Comparison of ENCODE assay signal across 23 cellular contexts in the genomic region with DNA sequence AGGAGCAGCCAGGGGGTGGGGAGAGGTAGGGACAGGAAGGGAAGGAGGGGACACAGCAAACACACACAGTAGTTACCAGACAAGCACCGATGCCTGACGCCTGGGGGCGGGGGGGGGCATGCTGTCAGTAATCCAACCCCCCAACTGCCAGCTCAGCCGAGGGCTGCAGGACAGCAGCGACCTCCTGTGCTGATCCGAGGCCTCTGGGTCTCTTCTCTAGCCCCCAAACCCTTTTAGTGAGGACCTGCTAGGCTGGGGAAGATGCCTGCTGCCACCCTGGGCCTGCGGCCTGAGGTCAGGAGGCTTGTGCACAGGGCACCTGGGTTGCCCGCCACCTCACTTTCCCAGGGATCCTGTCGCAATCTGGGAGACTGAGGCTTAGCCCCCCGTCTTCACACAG.
"Had no signal": no experiment of that assay in that cellular context is flagged by ENCODE, and none has a peak within 500 bp of the region (broad histone marks: within the 10 kb centered on the region; RNA-seq: fewer than 3 reads in every experiment).

No MANE protein-coding gene starts in this region.

- H3K27me3 Mint-ChIP-seq: activated B cell treated with CpG ODN at 0.5 μM for 24 hours; activated CD4-positive, alpha-beta T cell treated with anti-CD3 and anti-CD28 coated beads for 36 hours; activated naive CD8-positive, alpha-beta T cell treated with anti-CD3 and anti-CD28 coated beads, Interleukin-2, amount 10 ng/mL, durations not matched to agents 7 days and 5 days; activated T-cell treated with anti-CD3 and anti-CD28 coated beads, Interleukin-2, amount 50 U/mL, for 24 hours; naive thymus-derived CD4-positive, alpha-beta T cell had no signal

- H3K4me3 ChIP-seq: left lung, stomach, suprapubic skin, tibial nerve had no signal

- DNase-seq: activated B cell treated with CpG ODN at 0.5 μM for 24 hours; activated CD4-positive, alpha-beta T cell treated with anti-CD3 and anti-CD28 coated beads for 36 hours; activated CD4-positive, alpha-beta T cell treated with anti-CD3 and anti-CD28 coated beads, Interleukin-2, amount 50 U/mL, for 4 hours; activated CD8-positive, alpha-beta memory T cell treated with anti-CD3 and anti-CD28 coated beads for 24 hours; activated CD8-positive, alpha-beta memory T cell treated with anti-CD3 and anti-CD28 coated beads, Interleukin-2, amount 50 U/mL, for 4 hours; activated effector memory CD4-positive, alpha-beta T cell treated with Interleukin-2 at 50 U/mL for 16 hours; activated naive CD4-positive, alpha-beta T cell treated with anti-CD3 and anti-CD28 coated beads for 36 hours; activated naive CD8-positive, alpha-beta T cell treated with anti-CD3 and anti-CD28 coated beads, Interleukin-2, amount 10 ng/mL, durations not matched to agents 7 days and 5 days; activated T-cell treated with anti-CD3 and anti-CD28 coated beads, Interleukin-2, amount 50 U/mL, for 24 hours; effector memory CD4-positive, alpha-beta T cell; foreskin keratinocyte; kidney glomerular epithelial cell; left lung; naive thymus-derived CD4-positive, alpha-beta T cell; right cardiac atrium; stimulated activated CD4-positive, alpha-beta T cell treated with anti-CD3 and anti-CD28 coated beads, Interleukin-12 subunit alpha, Interleukin-12 subunit beta, amount 100 ng/mL, for 4 hours; stimulated activated CD4-positive, alpha-beta T cell treated with anti-CD3 and anti-CD28 coated beads, Interleukin-4, amount 100 ng/mL, for 4 hours; stomach; T1000 had no signal

- H3K27me3 ChIP-seq: foreskin keratinocyte, left lung, neutrophil, stomach, suprapubic skin, tibial nerve had no signal

- H3K27ac ChIP-seq: foreskin keratinocyte, left lung, parathyroid adenoma, stomach, suprapubic skin, tibial nerve had no signal

- H3K9me3 ChIP-seq: left lung, neutrophil, stomach, suprapubic skin, tibial nerve had no signal

- H3K4me3 Mint-ChIP-seq: activated B cell treated with CpG ODN at 0.5 μM for 24 hours; activated CD4-positive, alpha-beta T cell treated with anti-CD3 and anti-CD28 coated beads for 36 hours; activated naive CD4-positive, alpha-beta T cell treated with anti-CD3 and anti-CD28 coated beads for 36 hours; activated naive CD8-positive, alpha-beta T cell treated with anti-CD3 and anti-CD28 coated beads, Interleukin-2, amount 10 ng/mL, durations not matched to agents 7 days and 5 days; activated T-cell treated with anti-CD3 and anti-CD28 coated beads, Interleukin-2, amount 50 U/mL, for 24 hours had no signal

- H3K4me1 ChIP-seq: foreskin keratinocyte, parathyroid adenoma had no signal

- ATAC-seq: activated CD4-positive, alpha-beta T cell treated with anti-CD3 and anti-CD28 coated beads for 36 hours; foreskin keratinocyte; left lung; naive thymus-derived CD4-positive, alpha-beta T cell had no signal

- H3K9ac ChIP-seq: parathyroid adenoma had no signal

- H3K9me3 Mint-ChIP-seq: activated B cell treated with CpG ODN at 0.5 μM for 24 hours; activated naive CD4-positive, alpha-beta T cell treated with anti-CD3 and anti-CD28 coated beads for 36 hours; activated naive CD8-positive, alpha-beta T cell treated with anti-CD3 and anti-CD28 coated beads, Interleukin-2, amount 10 ng/mL, durations not matched to agents 7 days and 5 days; activated T-cell treated with anti-CD3 and anti-CD28 coated beads, Interleukin-2, amount 50 U/mL, for 24 hours; naive thymus-derived CD4-positive, alpha-beta T cell had no signal

- H3K27ac Mint-ChIP-seq: activated B cell treated with CpG ODN at 0.5 μM for 24 hours; activated CD4-positive, alpha-beta T cell treated with anti-CD3 and anti-CD28 coated beads for 36 hours; activated naive CD4-positive, alpha-beta T cell treated with anti-CD3 and anti-CD28 coated beads for 36 hours had no signal
